8 cellular contexts compared by ENCODE assay signal in the genomic region with DNA sequence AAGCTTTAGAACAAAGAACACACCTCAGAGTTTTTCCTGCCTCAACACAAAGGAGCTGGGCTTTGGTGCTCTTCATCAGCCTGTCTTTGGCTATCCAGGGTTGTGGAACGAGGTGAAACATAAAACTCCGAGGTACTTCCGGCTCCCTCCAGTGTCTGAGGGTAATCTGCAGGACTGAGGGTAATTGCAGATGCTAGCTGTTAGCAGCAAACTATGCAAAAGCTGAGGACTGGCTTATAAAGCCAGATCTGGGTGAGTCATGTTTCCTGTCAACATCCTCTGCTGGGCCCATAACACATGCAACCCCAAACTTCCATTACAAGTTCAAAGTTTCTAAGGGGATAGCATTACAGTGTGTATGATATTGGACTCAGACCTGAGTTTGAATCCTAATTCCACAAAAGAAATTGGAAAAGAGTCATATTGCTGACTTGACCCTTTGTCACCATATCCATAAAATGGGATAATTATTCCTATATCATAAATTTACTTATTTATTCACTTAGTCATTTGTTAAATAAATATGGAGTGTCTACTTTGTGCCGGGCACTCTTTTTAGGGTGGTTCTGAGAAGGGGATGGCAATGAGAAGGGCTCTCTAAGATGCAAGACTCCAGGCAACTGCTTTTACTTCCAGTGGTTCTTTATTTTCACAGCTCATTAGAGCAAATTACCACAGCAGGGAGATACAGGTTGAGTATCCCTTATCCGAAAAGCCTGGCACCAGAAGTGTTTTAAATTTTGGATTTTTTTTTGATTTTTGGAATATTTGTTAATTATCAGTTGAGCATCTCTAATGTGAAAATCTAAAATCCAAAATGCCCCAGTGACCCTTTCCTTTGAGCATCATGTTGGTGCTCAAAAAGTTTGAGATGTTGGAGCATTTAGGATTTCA. TPM values are rescaled to one million over a fixed set of nuclear protein-coding genes. Genes with fewer than 3 reads are reported as not detected.
DNase-seq lines count a peak whose midpoint lies in the region; ATAC-seq and TF ChIP-seq lines count a peak whose summit lies in the region.

No MANE protein-coding gene starts in this region.

- TF ChIP-seq POLR2A in gastroesophageal sphincter (IDR thresholded peaks at IDR 0.05), result peak; percentile 33 to 34
- peak; percentile 18 to 33 for TF ChIP-seq POLR2A in gastrocnemius medialis (IDR thresholded peaks at IDR 0.05)

- in situ Hi-C loops in Panc1 (cut with HindIII; ENCODE audit: low pct_unique_long_range_greater_than_20kb, low sequenced_read_pairs) (no loop called here), gastrocnemius medialis (cut with MboI; ENCODE audit: low sequenced_read_pairs in 4 of 4) (loop anchor here in 3 of 4 donors (25.0 kb wide), 1 partner anchor 140 kb away; no protein-coding TSS in a partner anchor)

- WGBS in gastroesophageal sphincter (ENCODE audit: low coverage in 1 of 2), 2 donors, result 42 to 69% methylated on average over 3 of the region's 5 CpGs

- H3K36me3 ChIP-seq in Panc1 (ENCODE audit: control insufficient read depth, insufficient read depth, low read length) (no peaks in the 10 kb centered on the region; the same call in 1 of the 2 replicates), gastroesophageal sphincter (peaks cover 0 to 5% of the 10 kb centered on the region in 2 donors), gastrocnemius medialis (peaks cover 0 to 5% of the 10 kb centered on the region in 2 donors)

- TF ChIP-seq CTCF in Panc1 (IDR thresholded peaks at IDR 0.05), result no peak; the same call in 1 of the 2 replicates
- TF ChIP-seq CTCF in gastroesophageal sphincter (IDR thresholded peaks at IDR 0.05), result no peak
- TF ChIP-seq CTCF in gastrocnemius medialis (IDR thresholded peaks at IDR 0.05 in 4 of 5, conservative IDR thresholded peaks at IDR 0.05 in 1 of 5), result no peak

- peak; percentile 43 to 58 for DNase-seq in activated CD8-positive, alpha-beta memory T cell treated with anti-CD3 and anti-CD28 coated beads for 1 hour (ENCODE audit: extremely low read depth in 1 of 2, low read depth in 1 of 2)
- DNase-seq in activated CD8-positive, alpha-beta memory T cell treated with anti-CD3 and anti-CD28 coated beads, Interleukin-2, amount 50 U/mL, for 48 hours, result no peak
- DNase-seq in Panc1 (ENCODE audit: low read depth, low spot score), result peak; percentile 93
- peak; percentile 65 for DNase-seq in activated effector memory CD4-positive, alpha-beta T cell treated with Interleukin-2 at 50 U/mL for 16 hours
- peak in 1 of 2 donors; percentile 29 for DNase-seq in gastrocnemius medialis
- no peak for DNase-seq in posterior vena cava (ENCODE audit: low spot score)

- CTCF ChIA-PET in Panc1 (lab: Charles Lee), result interaction anchor here (1.0 to 1.2 kb wide), 2 partner anchors 11 to 14 kb away, joined by 3 to 8 read pairs; no protein-coding TSS in a partner anchor

- no TSS peak for BruUV-seq in Panc1 (replicated peaks; lab: Mats Ljungman, UMichigan)

- no peak for TF ChIP-seq EP300 in gastroesophageal sphincter (IDR thresholded peaks at IDR 0.05)

- H3K27ac ChIP-seq in Panc1 (ENCODE audit: low read length), result peak overlapping the region; percentile 99
- peak overlapping the region; percentile 16 to 96 (median 94) for H3K27ac ChIP-seq in gastroesophageal sphincter
- peak overlapping the region; percentile 87 to 100 (median 96) for H3K27ac ChIP-seq in gastrocnemius medialis

- POLR2A ChIA-PET in Panc1 (lab: Charles Lee), result interaction anchor here (0.6 to 5.4 kb wide), 3 partner anchors 9 to 21 kb away, joined by 4 to 28 read pairs (median 4); a partner anchor contains a TSS

- H3K4me1 ChIP-seq in Panc1 (ENCODE audit: control insufficient read depth, insufficient read depth, low read length) (peaks cover 49% of the 10 kb centered on the region), gastroesophageal sphincter (peaks cover 0 to 53% (median 8%) of the 10 kb centered on the region in 3 donors), gastrocnemius medialis (peaks cover 16 to 24% of the 10 kb centered on the region in 2 donors)

- no peaks in the 10 kb centered on the region for H3K9me3 ChIP-seq in Panc1 (ENCODE audit: control insufficient read depth, insufficient read depth, low read depth, low read length)
- no peaks in the 10 kb centered on the region for H3K9me3 ChIP-seq in gastroesophageal sphincter
- no peaks in the 10 kb centered on the region for H3K9me3 ChIP-seq in gastrocnemius medialis

- H3K27me3 ChIP-seq in Panc1 (ENCODE audit: control insufficient read depth, insufficient read depth, low read length) (no peaks in the 10 kb centered on the region), gastroesophageal sphincter (no peaks in the 10 kb centered on the region), gastrocnemius medialis (no peaks in the 10 kb centered on the region)

- H3K4me3 ChIP-seq in Panc1 (ENCODE audit: low read depth in 2 of 2, low read length in 2 of 2) (peak overlapping the region; percentile 16 to 96), gastroesophageal sphincter (no peak overlapping the region), gastrocnemius medialis (peak overlapping the region in 1 of 4 donors; percentile 15)

- intact Hi-C loops in Panc1 (cut with micrococcal nuclease; ENCODE audit: unreplicated experiment), result no loop called here
- intact Hi-C loops in gastrocnemius medialis (cut with DNase I; ENCODE audit: low total_unique reads), result loop anchor here (5.0 kb wide), 2 partner anchors 190 to 935 kb away; a partner anchor contains a TSS
- intact Hi-C loops in posterior vena cava (cut with DNase I), result no loop called here

- ATAC-seq in HG02970 (IDR thresholded peaks at IDR 0.05; ENCODE audit: low FRiP score, unreplicated experiment), result peak; percentile 29
- ATAC-seq in Panc1, result peak; percentile 78
- peak; percentile 32 for ATAC-seq in gastroesophageal sphincter
- ATAC-seq in gastrocnemius medialis, result peak; percentile 6 to 13

RNA-seq across cellular contexts. Expression of a gene that starts 9.5 kb away (rescaled TPM):
- total RNA-seq in Panc1 (2021; ENCODE audit: unreplicated experiment) (16.7 TPM), gastroesophageal sphincter (10 to 100 TPM; 22.9 to 31.1 (median 24.3) TPM), gastrocnemius medialis (10 to 100 TPM; 13.5 to 20.8 (median 17.6) TPM), posterior vena cava (10 to 100 TPM; 20.0 to 28.7 TPM)
- 14.9 TPM for polyA plus RNA-seq in Panc1 (2012; ENCODE audit: insufficient read length)

RNA-seq across cellular contexts. Expression of a gene that starts 15.5 kb away (rescaled TPM):
- total RNA-seq in Panc1 (2021; ENCODE audit: unreplicated experiment), result 914 TPM
- 836 TPM for polyA plus RNA-seq in Panc1 (2012; ENCODE audit: insufficient read length)
- total RNA-seq in gastroesophageal sphincter, result 1,000 to 10,000 TPM; 1,151 to 3,314 (median 1,975) TPM
- 1,000 to 10,000 TPM in 2 of 4 donors, 100 to 1,000 TPM in 2; 787 to 1,106 (median 928) TPM for total RNA-seq in gastrocnemius medialis
- 1,000 to 10,000 TPM; 1,809 to 2,111 TPM for total RNA-seq in posterior vena cava

RNA-seq across cellular contexts. Expression of a gene that starts 15.7 kb away (rescaled TPM):
- total RNA-seq in Panc1 (2021; ENCODE audit: unreplicated experiment), result 0.49 TPM
- not detected for polyA plus RNA-seq in Panc1 (2012; ENCODE audit: insufficient read length)
- 1 to 10 TPM in 2 of 4 donors, under 1 TPM in 1, not detected in 1; 0.81 to 1.2 (median 1.1) TPM for total RNA-seq in gastroesophageal sphincter
- total RNA-seq in gastrocnemius medialis, result under 1 TPM in 1 of 4 donors, not detected in 3; 0.13 TPM
- 1 to 10 TPM; 1.0 to 2.2 TPM for total RNA-seq in posterior vena cava

Comparison
In these comparisons a context has a peak if more than half of its experiments do, and no peak if none do; other contexts are left out.
1. DNase-seq: peak in activated CD8-positive, alpha-beta memory T cell treated with anti-CD3 and anti-CD28 coated beads for 1 hour (2 of 2), Panc1 (single experiment) and activated effector memory CD4-positive, alpha-beta T cell treated with Interleukin-2 at 50 U/mL for 16 hours (single experiment); none in activated CD8-positive, alpha-beta memory T cell treated with anti-CD3 and anti-CD28 coated beads, Interleukin-2, amount 50 U/mL, for 48 hours (single experiment) and posterior vena cava (single experiment).
2. ATAC-seq: peak in every context shown above with its lines; median percentile 78 in Panc1; 32 in gastroesophageal sphincter; 29 in HG02970; 10 in gastrocnemius medialis.
3. H3K4me3 ChIP-seq: peak in Panc1 (2 of 2); none in gastroesophageal sphincter (0 of 2).
4. Peak in every context shown above with its lines, with median percentiles within 50 percentile points of each other: H3K27ac ChIP-seq.